In the genomic region with DNA sequence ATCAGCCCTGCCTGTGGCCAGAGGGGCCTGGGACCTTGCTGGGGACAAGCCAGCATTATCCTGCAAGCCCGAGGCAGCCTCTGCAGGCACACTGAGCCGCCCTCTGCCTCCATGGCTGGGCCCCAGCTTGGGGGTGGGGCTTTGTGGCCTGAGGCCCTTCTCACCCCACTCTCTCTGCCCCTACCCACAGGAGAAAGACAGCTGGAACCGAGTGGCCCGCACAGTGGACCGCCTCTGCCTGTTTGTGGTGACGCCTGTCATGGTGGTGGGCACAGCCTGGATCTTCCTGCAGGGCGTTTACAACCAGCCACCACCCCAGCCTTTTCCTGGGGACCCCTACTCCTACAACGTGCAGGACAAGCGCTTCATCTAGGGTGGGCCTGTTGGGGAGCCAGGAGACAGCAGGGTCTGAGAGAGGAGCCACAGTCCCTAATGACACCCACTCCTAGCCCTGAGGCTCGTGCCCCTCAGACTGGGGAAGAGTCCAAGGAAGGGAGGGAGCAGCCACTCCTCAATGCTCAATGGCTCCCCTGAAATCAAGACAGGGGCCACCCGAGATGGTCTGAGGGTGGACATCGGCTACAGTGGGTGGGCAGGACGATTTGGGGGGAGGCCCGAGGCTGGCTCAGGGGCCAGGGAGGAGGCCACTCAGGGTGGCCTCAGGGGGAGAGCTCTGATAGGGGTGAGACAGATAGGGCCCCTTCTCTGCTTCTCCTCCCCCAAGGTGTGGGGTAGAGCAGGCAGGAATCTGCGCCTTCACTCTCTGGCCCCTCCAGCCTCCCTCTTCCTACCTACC, we compare ENCODE assay signal across 22 cellular contexts. TPM values are rescaled to one million over a fixed set of nuclear protein-coding genes. Genes with fewer than 3 reads are reported as not detected.
DNase-seq lines count a peak whose midpoint lies in the region; ATAC-seq, FAIRE-seq and TF ChIP-seq lines count a peak whose summit lies in the region.
"Had no signal": no experiment of that assay in that cellular context is flagged by ENCODE, and none has a peak within 500 bp of the region (broad histone marks: within the 10 kb centered on the region; RNA-seq: fewer than 3 reads in every experiment).

No MANE protein-coding gene starts in this region.

- H3K27me3 Mint-ChIP-seq in neural progenitor cell (ENCODE audit: insufficient read depth, low read depth), result peaks cover 3% of the 10 kb centered on the region

- no peak for FAIRE-seq in H1 (lab: Jason Lieb, UNC)
- FAIRE-seq: G401.6, GM12891, GM19239, RCC 7860 had no signal

- 87% methylated on average over 15 of the region's 15 CpGs; no CpG with 5 or more reads in 1 of the 2 experiments for WGBS in H1 (ENCODE audit: extremely low coverage in 1 of 2, insufficient coverage in 1 of 2, insufficient read length in 1 of 2, insufficient replicate concordance in 2 of 2, low coverage in 1 of 2, low lambda C conversion rate in 2 of 2, missing lambda C conversion rate in 1 of 2), 2 experiments

- no peak overlapping the region for H4K8ac ChIP-seq in H1 (ENCODE audit: extremely low read depth, insufficient read depth, low read length)

- H2AK5ac ChIP-seq in H1 (ENCODE audit: low read depth, low read length), result no peak overlapping the region

- no peak overlapping the region for H3K4me3 Mint-ChIP-seq in neural progenitor cell
- H3K4me3 Mint-ChIP-seq: CD4-positive, alpha-beta T cell had no signal

- H3K9me3 ChIP-seq in H1 (ENCODE audit: insufficient read depth in 2 of 2, low read depth in 1 of 2, low read length in 1 of 2) (0 out of 4 replicates have a peak, but pooled peaks cover 0 to 5% of the 10 kb centered on the region in 2 experiments), neural progenitor cell (ENCODE audit: low read depth) (no peaks in the 10 kb centered on the region), upper lobe of right lung (no peaks in the 10 kb centered on the region), WERI-Rb-1 (ENCODE audit: severe bottlenecking) (no peaks in the 10 kb centered on the region)

- POLR2A ChIA-PET in H1 (lab: Charles Lee; ENCODE audit: partially characterized antibody), result interaction anchor here (1.1 to 2.4 kb wide), 4 partner anchors 9 to 17 kb away, joined by 3 to 12 read pairs (median 4); a partner anchor contains a TSS

- CTCF ChIA-PET in H1 (lab: Charles Lee; ENCODE audit: partially characterized antibody), result interaction anchor here (1.7 to 5.5 kb wide), 3 partner anchors 9 to 13 kb away, joined by 5 to 29 read pairs (median 23); a partner anchor contains a TSS

- no peak overlapping the region for H2BK15ac ChIP-seq in H1 (ENCODE audit: low read length)

- H3K23me2 ChIP-seq in H1 (ENCODE audit: low read depth, low read length), result 0 out of 2 replicates have a peak, but pooled peaks cover 1% of the 10 kb centered on the region

- no peak overlapping the region for H4K91ac ChIP-seq in H1 (replicated peaks; ENCODE audit: insufficient read length, low read length)

- H3K79me2 ChIP-seq in H1 (ENCODE audit: control insufficient read depth in 1 of 2, insufficient read depth in 2 of 2, low read length in 2 of 2) (no peaks in the 10 kb centered on the region), neural progenitor cell (ENCODE audit: low read depth) (no peaks in the 10 kb centered on the region)

- no peak overlapping the region for H3K14ac ChIP-seq in H1 (ENCODE audit: insufficient read length)

- no peak overlapping the region for H4K5ac ChIP-seq in H1 (ENCODE audit: insufficient read length, low read depth, low read length)

- TF ChIP-seq RAD21 in H1 (IDR thresholded peaks at IDR 0.05 in 1 of 2, conservative IDR thresholded peaks at IDR 0.05 in 1 of 2; ENCODE audit: low read depth in 2 of 2, low read length in 2 of 2), result no peak

- peak overlapping the region; percentile 39; the same call in 1 of the 2 replicates for H2BK12ac ChIP-seq in H1 (ENCODE audit: low read depth, low read length)

- H3K4me1 Mint-ChIP-seq in neural progenitor cell, result peaks cover 29% of the 10 kb centered on the region

- no peak overlapping the region for H2BK5ac ChIP-seq in H1 (ENCODE audit: low read depth, low read length)

- H4K20me1 ChIP-seq in H1 (replicated peaks in 1 of 2; ENCODE audit: control insufficient read depth in 1 of 2, insufficient read depth in 2 of 2, low read length in 2 of 2) (no peaks in the 10 kb centered on the region), neural progenitor cell (ENCODE audit: low read depth) (no peaks in the 10 kb centered on the region)

- no peak for TF ChIP-seq POLR2A in H1 (IDR thresholded peaks at IDR 0.05; ENCODE audit: control extremely low read depth in 1 of 2, low read depth in 2 of 2, low read length in 2 of 2)

- H2BK120ac ChIP-seq in H1 (replicated peaks; ENCODE audit: low read depth, low read length), result no peak overlapping the region

- H3K79me1 ChIP-seq in H1 (ENCODE audit: low read depth, low read length), result no peaks in the 10 kb centered on the region

- ATAC-seq in left ventricle myocardium superior, result no peak
- no peak for ATAC-seq in Right ventricle myocardium inferior
- no peak for ATAC-seq in upper lobe of right lung

- no peak overlapping the region for H3K56ac ChIP-seq in H1 (replicated peaks; ENCODE audit: insufficient read length, low read depth, low read length)

- no peak overlapping the region for H2AFZ ChIP-seq in H1 (ENCODE audit: low read length)
- no peak overlapping the region for H2AFZ ChIP-seq in neural progenitor cell (replicated peaks)

- DNase-seq in left ventricle myocardium superior (peak; percentile 23), Right ventricle myocardium inferior (ENCODE audit: missing footprints) (no peak), H1 (ENCODE audit: low read depth in 1 of 2, low spot score in 2 of 2) (no peak), neural progenitor cell (ENCODE audit: low spot score) (no peak), upper lobe of right lung (peak; percentile 62), WERI-Rb-1 (no peak), SHP77 treated with DMSO at 0.1 percent for 48 hours (lab: John Stamatoyannopoulos, UW) (no peak), Kasumi-1 (lab: John Stamatoyannopoulos, UW) (no peak)
- DNase-seq: AML-193, Calu3, DMS79, MM.1S, NCI-H1105 treated with DMSO at 0.1 percent for 48 hours, NCI-H2029, NCI-H510A, NCI-H82 had no signal

- no peak for TF ChIP-seq CTCF in H1 (IDR thresholded peaks at IDR 0.05; ENCODE audit: control extremely low read depth in 1 of 3, insufficient read depth in 1 of 3, low read depth in 1 of 3, low read length in 3 of 3)
- TF ChIP-seq CTCF in neural progenitor cell (IDR thresholded peaks at IDR 0.05), result no peak
- TF ChIP-seq CTCF in upper lobe of right lung (IDR thresholded peaks at IDR 0.05), result no peak
- no peak for TF ChIP-seq CTCF in WERI-Rb-1 (IDR thresholded peaks at IDR 0.05; ENCODE audit: low read depth, low read length)

- no peak overlapping the region for H3K4ac ChIP-seq in H1 (replicated peaks; ENCODE audit: insufficient read length, low read depth, low read length)

- H3K9me3 Mint-ChIP-seq in neural progenitor cell, result no peaks in the 10 kb centered on the region
- H3K9me3 Mint-ChIP-seq: CD4-positive, alpha-beta T cell had no signal

- peaks cover 3% of the 10 kb centered on the region for H3F3A ChIP-seq in neural progenitor cell (ENCODE audit: low read depth)

- H3K4me2 ChIP-seq in H1 (ENCODE audit: insufficient read depth in 1 of 2, low read depth in 2 of 2, low read length in 2 of 2), result no peak overlapping the region
- H3K4me2 ChIP-seq in neural progenitor cell, result no peak overlapping the region
- H3K4me2 ChIP-seq: KMS-11 had no signal

- no peak overlapping the region for H3K23ac ChIP-seq in H1 (ENCODE audit: insufficient read length)

- H3K36me3 ChIP-seq in H1 (ENCODE audit: control insufficient read depth in 2 of 4, insufficient read depth in 4 of 4, low read length in 3 of 4) (no peaks in the 10 kb centered on the region), neural progenitor cell (no peaks in the 10 kb centered on the region), upper lobe of right lung (no peaks in the 10 kb centered on the region), WERI-Rb-1 (no peaks in the 10 kb centered on the region)

- no peak for TF ChIP-seq EP300 in H1 (IDR thresholded peaks at IDR 0.05; ENCODE audit: borderline replicate concordance in 1 of 2, low read depth in 2 of 2, low read length in 2 of 2)

- H3K9ac ChIP-seq in H1 (replicated peaks in 1 of 4; ENCODE audit: extremely low read depth in 1 of 4, low read depth in 3 of 4, low read length in 3 of 4) (no peak overlapping the region), neural progenitor cell (no peak overlapping the region)
- H3K9ac ChIP-seq: KMS-11 had no signal

- intact Hi-C loops in left ventricle myocardium superior (cut with micrococcal nuclease) (no loop called here), Right ventricle myocardium inferior (cut with DNase I) (no loop called here), upper lobe of right lung (cut with DNase I) (no loop called here)

- H2BK20ac ChIP-seq in H1 (ENCODE audit: low read length), result no peak overlapping the region

- H3K27me3 ChIP-seq in H1 (replicated peaks in 1 of 4; ENCODE audit: control insufficient read depth in 3 of 4, extremely low read depth in 1 of 4, insufficient read depth in 3 of 4, low read length in 3 of 4) (no peaks in the 10 kb centered on the region), neural progenitor cell (no peaks in the 10 kb centered on the region), upper lobe of right lung (peaks cover 5% of the 10 kb centered on the region), WERI-Rb-1 (ENCODE audit: insufficient read depth, low read depth, severe bottlenecking) (no peaks in the 10 kb centered on the region)

- H3K4me3 ChIP-seq in H1 (ENCODE audit: extremely low read depth in 1 of 4, insufficient read depth in 2 of 4, low read depth in 3 of 4, low read length in 4 of 4), result no peak overlapping the region
- H3K4me3 ChIP-seq in neural progenitor cell, result no peak overlapping the region
- no peak overlapping the region for H3K4me3 ChIP-seq in upper lobe of right lung
- no peak overlapping the region for H3K4me3 ChIP-seq in WERI-Rb-1 (ENCODE audit: low read depth, low read length)

- H3K4me1 ChIP-seq in H1 (replicated peaks in 1 of 4; ENCODE audit: control insufficient read depth in 3 of 4, insufficient read depth in 4 of 4, low read length in 3 of 4) (peaks cover 0 to 21% (median 12%) of the 10 kb centered on the region in 4 experiments; a peak in 6 of 7 replicates), neural progenitor cell (peaks cover 16% of the 10 kb centered on the region), upper lobe of right lung (no peaks in the 10 kb centered on the region)

- H3K18ac ChIP-seq in H1 (ENCODE audit: extremely low read depth, low read length), result no peak overlapping the region

- no peak overlapping the region for H3K27ac ChIP-seq in H1 (ENCODE audit: low read depth, low read length)
- H3K27ac ChIP-seq in neural progenitor cell, result no peak overlapping the region
- no peak overlapping the region for H3K27ac ChIP-seq in upper lobe of right lung
- H3K27ac ChIP-seq in WERI-Rb-1, result no peak overlapping the region
- H3K27ac ChIP-seq: KMS-11 had no signal

- H3K27ac Mint-ChIP-seq in neural progenitor cell, result peak overlapping the region; percentile 53
- H3K27ac Mint-ChIP-seq: CD4-positive, alpha-beta T cell had no signal

- H3K36me3 Mint-ChIP-seq in neural progenitor cell, result no peaks in the 10 kb centered on the region

RNA-seq across cellular contexts. Expression of a gene that starts 4.4 kb away (rescaled TPM):
- total RNA-seq in left ventricle myocardium superior (not detected), Right ventricle myocardium inferior (not detected), neural progenitor cell (ENCODE audit: low replicate concordance) (not detected in 2 replicates), upper lobe of right lung (not detected)
- not detected in 2 replicates for total RNA-seq in H1 (2021; fragmentation: NEBNext Ultra II Directional; extraction: Animal tissue kit (Norgen Biotek cat#: 25700))
- 0.05 TPM in 2 replicates for polyA plus RNA-seq in H1 (2011; rRNA removed)
- polyA plus RNA-seq in H1 (2011; cell fraction: cytosol; rRNA removed), result 0.08 TPM
- polyA plus RNA-seq in H1 (2011; cell fraction: nucleus; rRNA removed), result 0.14 TPM
- 0.09 to 0.12 TPM in 2 of 4 replicates, not detected in the others for polyA plus RNA-seq in H1 (2012, experiment 1 of 2)
- polyA plus RNA-seq in H1 (2012, experiment 2 of 2), result not detected
- 0.02 TPM for polyA plus RNA-seq in H1 (2013, experiment 1 of 2)
- polyA plus RNA-seq in H1 (2013, experiment 2 of 2), result not detected
- not detected in 2 replicates for polyA minus RNA-seq in H1 (2011; rRNA and poly(A)+ RNA removed)
- polyA minus RNA-seq in H1 (2011; cell fraction: cytosol; rRNA and poly(A)+ RNA removed), result not detected
- not detected for polyA minus RNA-seq in H1 (2011; cell fraction: nucleus; rRNA and poly(A)+ RNA removed)
- total RNA-seq: Calu3; CD4-positive, alpha-beta T cell had no signal

RNA-seq across cellular contexts. Expression of a gene that starts 9.2 kb away (rescaled TPM):
- not detected for total RNA-seq in left ventricle myocardium superior
- not detected for total RNA-seq in Right ventricle myocardium inferior
- total RNA-seq in H1 (2021; fragmentation: NEBNext Ultra II Directional; extraction: Animal tissue kit (Norgen Biotek cat#: 25700)), result not detected in 2 replicates
- 0.11 and 0.24 TPM in 2 replicates for polyA plus RNA-seq in H1 (2011; rRNA removed)
- polyA plus RNA-seq in H1 (2011; cell fraction: cytosol; rRNA removed), result 0.21 TPM
- polyA plus RNA-seq in H1 (2011; cell fraction: nucleus; rRNA removed), result 0.40 TPM
- 0.09 to 0.27 TPM (median 0.13 TPM) in 3 of 4 replicates, not detected in the other for polyA plus RNA-seq in H1 (2012, experiment 1 of 2)
- polyA plus RNA-seq in H1 (2012, experiment 2 of 2), result 0.35 TPM
- 0.12 TPM for polyA plus RNA-seq in H1 (2013, experiment 1 of 2)
- polyA plus RNA-seq in H1 (2013, experiment 2 of 2), result 0.11 TPM
- 0.06 TPM in 1 of 2 replicates, not detected in the other for polyA minus RNA-seq in H1 (2011; rRNA and poly(A)+ RNA removed)
- not detected for polyA minus RNA-seq in H1 (2011; cell fraction: cytosol; rRNA and poly(A)+ RNA removed)
- not detected for polyA minus RNA-seq in H1 (2011; cell fraction: nucleus; rRNA and poly(A)+ RNA removed)
- 0.19 TPM in 1 of 2 replicates, not detected in the other for total RNA-seq in neural progenitor cell (ENCODE audit: low replicate concordance)
- not detected for total RNA-seq in upper lobe of right lung
- total RNA-seq: Calu3; CD4-positive, alpha-beta T cell had no signal

RNA-seq across cellular contexts. Expression of a gene that starts 14.9 kb away (rescaled TPM):
- total RNA-seq in left ventricle myocardium superior (0.15 TPM), Right ventricle myocardium inferior (0.11 TPM), neural progenitor cell (ENCODE audit: low replicate concordance) (not detected in 2 replicates), upper lobe of right lung (not detected)
- not detected in 2 replicates for total RNA-seq in H1 (2021; fragmentation: NEBNext Ultra II Directional; extraction: Animal tissue kit (Norgen Biotek cat#: 25700))
- polyA plus RNA-seq in H1 (2011; rRNA removed), result 0.03 and 0.11 TPM in 2 replicates
- polyA plus RNA-seq in H1 (2011; cell fraction: cytosol; rRNA removed), result 0.09 TPM
- 0.14 TPM for polyA plus RNA-seq in H1 (2011; cell fraction: nucleus; rRNA removed)
- 0.17 TPM in 1 of 4 replicates, not detected in the others for polyA plus RNA-seq in H1 (2012, experiment 1 of 2)
- not detected for polyA plus RNA-seq in H1 (2012, experiment 2 of 2)
- not detected for polyA plus RNA-seq in H1 (2013, experiment 1 of 2)
- not detected for polyA plus RNA-seq in H1 (2013, experiment 2 of 2)
- not detected in 2 replicates for polyA minus RNA-seq in H1 (2011; rRNA and poly(A)+ RNA removed)
- not detected for polyA minus RNA-seq in H1 (2011; cell fraction: cytosol; rRNA and poly(A)+ RNA removed)
- not detected for polyA minus RNA-seq in H1 (2011; cell fraction: nucleus; rRNA and poly(A)+ RNA removed)
- total RNA-seq: Calu3; CD4-positive, alpha-beta T cell had no signal

RNA-seq across cellular contexts. Expression of a gene that starts 15.2 kb away (rescaled TPM):
- total RNA-seq in left ventricle myocardium superior (1.7 TPM), Right ventricle myocardium inferior (2.0 TPM), neural progenitor cell (ENCODE audit: low replicate concordance) (12.2 and 14.6 TPM in 2 replicates), upper lobe of right lung (3.9 TPM)
- total RNA-seq in H1 (2021; fragmentation: NEBNext Ultra II Directional; extraction: Animal tissue kit (Norgen Biotek cat#: 25700)), result 7.9 and 8.3 TPM in 2 replicates
- 4.2 and 4.7 TPM in 2 replicates for polyA plus RNA-seq in H1 (2011; rRNA removed)
- 6.3 TPM for polyA plus RNA-seq in H1 (2011; cell fraction: cytosol; rRNA removed)
- 7.5 TPM for polyA plus RNA-seq in H1 (2011; cell fraction: nucleus; rRNA removed)
- polyA plus RNA-seq in H1 (2012, experiment 1 of 2), result 4.8 to 7.0 TPM (median 5.5 TPM) in 4 replicates
- polyA plus RNA-seq in H1 (2012, experiment 2 of 2), result 1.2 TPM
- 8.7 TPM for polyA plus RNA-seq in H1 (2013, experiment 1 of 2)
- 7.2 TPM for polyA plus RNA-seq in H1 (2013, experiment 2 of 2)
- 5.9 and 6.4 TPM in 2 replicates for polyA minus RNA-seq in H1 (2011; rRNA and poly(A)+ RNA removed)
- 4.4 TPM for polyA minus RNA-seq in H1 (2011; cell fraction: cytosol; rRNA and poly(A)+ RNA removed)
- polyA minus RNA-seq in H1 (2011; cell fraction: nucleus; rRNA and poly(A)+ RNA removed), result 25.9 TPM

RNA-seq across cellular contexts. Expression of a gene that starts 15.4 kb away (rescaled TPM):
- total RNA-seq in left ventricle myocardium superior (40.7 TPM), Right ventricle myocardium inferior (39.0 TPM), neural progenitor cell (ENCODE audit: low replicate concordance) (72.5 and 97.0 TPM in 2 replicates), upper lobe of right lung (68.0 TPM)
- 114 and 116 TPM in 2 replicates for total RNA-seq in H1 (2021; fragmentation: NEBNext Ultra II Directional; extraction: Animal tissue kit (Norgen Biotek cat#: 25700))
- 38.0 and 39.4 TPM in 2 replicates for polyA plus RNA-seq in H1 (2011; rRNA removed)
- polyA plus RNA-seq in H1 (2011; cell fraction: cytosol; rRNA removed), result 53.4 TPM
- 49.3 TPM for polyA plus RNA-seq in H1 (2011; cell fraction: nucleus; rRNA removed)
- 113 to 126 TPM (median 115 TPM) in 4 replicates for polyA plus RNA-seq in H1 (2012, experiment 1 of 2)
- polyA plus RNA-seq in H1 (2012, experiment 2 of 2), result 73.3 TPM
- polyA plus RNA-seq in H1 (2013, experiment 1 of 2), result 56.9 TPM
- 59.0 TPM for polyA plus RNA-seq in H1 (2013, experiment 2 of 2)
- 40.4 and 45.9 TPM in 2 replicates for polyA minus RNA-seq in H1 (2011; rRNA and poly(A)+ RNA removed)
- polyA minus RNA-seq in H1 (2011; cell fraction: cytosol; rRNA and poly(A)+ RNA removed), result 27.6 TPM
- polyA minus RNA-seq in H1 (2011; cell fraction: nucleus; rRNA and poly(A)+ RNA removed), result 36.0 TPM

Comparison
In these comparisons a context has a peak if more than half of its experiments do, and no peak if none do; other contexts are left out.
1. DNase-seq: peak in left ventricle myocardium superior (single experiment) and upper lobe of right lung (single experiment); none in Right ventricle myocardium inferior (single experiment), H1 (0 of 2), neural progenitor cell (single experiment), WERI-Rb-1 (single experiment), SHP77 treated with DMSO at 0.1 percent for 48 hours (single experiment) and Kasumi-1 (0 of 2).